8 cellular contexts compared by ENCODE assay signal in the genomic region with DNA sequence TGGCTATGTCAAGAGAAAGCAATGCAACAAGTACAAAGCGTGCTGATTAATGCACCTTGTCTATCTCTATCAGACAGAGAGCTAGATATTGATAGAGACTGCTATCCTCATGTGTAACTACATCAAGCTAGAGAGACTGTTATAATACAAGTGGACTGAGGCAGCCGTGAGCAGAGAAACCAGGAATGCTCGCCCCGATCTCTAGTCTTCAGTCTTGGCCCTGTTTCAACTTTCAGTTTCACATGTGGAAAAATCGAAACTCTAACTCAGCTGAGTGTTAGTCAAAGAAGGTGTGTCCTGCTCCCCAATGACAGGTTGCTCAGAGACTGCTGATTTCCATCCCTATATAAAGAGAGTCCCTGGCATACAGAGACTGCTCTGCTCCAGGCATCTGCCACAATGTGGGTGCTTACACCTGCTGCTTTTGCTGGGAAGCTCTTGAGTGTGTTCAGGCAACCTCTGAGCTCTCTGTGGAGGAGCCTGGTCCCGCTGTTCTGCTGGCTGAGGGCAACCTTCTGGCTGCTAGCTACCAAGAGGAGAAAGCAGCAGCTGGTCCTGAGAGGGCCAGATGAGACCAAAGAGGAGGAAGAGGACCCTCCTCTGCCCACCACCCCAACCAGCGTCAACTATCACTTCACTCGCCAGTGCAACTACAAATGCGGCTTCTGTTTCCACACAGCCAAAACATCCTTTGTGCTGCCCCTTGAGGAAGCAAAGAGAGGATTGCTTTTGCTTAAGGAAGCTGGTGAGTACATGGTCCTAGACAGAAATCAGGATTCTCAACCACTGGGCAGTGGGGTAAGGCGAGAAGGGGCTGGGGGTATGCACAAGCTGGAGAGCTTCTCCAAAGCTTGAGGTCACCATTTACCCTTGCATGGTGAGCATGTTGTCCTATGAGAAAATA. TPM values are rescaled to one million over a fixed set of nuclear protein-coding genes. Genes with fewer than 3 reads are reported as not detected.
A peak's percentile ranks its signal among the peaks of the same experiment; 100 is the strongest.
DNase-seq lines count a peak whose midpoint lies in the region; ATAC-seq and TF ChIP-seq lines count a peak whose summit lies in the region.

A gene with protein sequence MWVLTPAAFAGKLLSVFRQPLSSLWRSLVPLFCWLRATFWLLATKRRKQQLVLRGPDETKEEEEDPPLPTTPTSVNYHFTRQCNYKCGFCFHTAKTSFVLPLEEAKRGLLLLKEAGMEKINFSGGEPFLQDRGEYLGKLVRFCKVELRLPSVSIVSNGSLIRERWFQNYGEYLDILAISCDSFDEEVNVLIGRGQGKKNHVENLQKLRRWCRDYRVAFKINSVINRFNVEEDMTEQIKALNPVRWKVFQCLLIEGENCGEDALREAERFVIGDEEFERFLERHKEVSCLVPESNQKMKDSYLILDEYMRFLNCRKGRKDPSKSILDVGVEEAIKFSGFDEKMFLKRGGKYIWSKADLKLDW (plus strand): TSS at position 376 of the 904 bp plus-strand sequence. CDS start 24 bp downstream, at position 400.

- H3K79me1 ChIP-seq in mesenchymal stem cell (replicated peaks; ENCODE audit: low read length, poor library complexity, severe bottlenecking), result no peaks in the 10 kb centered on the region

- peaks cover 0 to 10% of the 10 kb centered on the region in 2 experiments for H3K27me3 ChIP-seq in mesenchymal stem cell (ENCODE audit: control insufficient read depth in 1 of 2, insufficient read depth in 1 of 2, low read length in 2 of 2)
- no peaks in the 10 kb centered on the region for H3K27me3 ChIP-seq in vagina

- H3K4me1 ChIP-seq in mesenchymal stem cell (ENCODE audit: control insufficient read depth, insufficient read depth, low read depth, low read length) (no peaks in the 10 kb centered on the region), vagina (peaks cover 8% of the 10 kb centered on the region)

- no peak within 1 kb of the TSS for H3K18ac ChIP-seq in mesenchymal stem cell (ENCODE audit: low read depth in 1 of 2, low read length in 2 of 2)

- no peaks in the 10 kb centered on the region for H3K27me3 Mint-ChIP-seq in glutamatergic neuron (ENCODE audit: unreplicated experiment)

- no peak for TF ChIP-seq POLR2A in vagina (IDR thresholded peaks at IDR 0.05)

- no peak within 1 kb of the TSS for H2BK120ac ChIP-seq in mesenchymal stem cell (ENCODE audit: low read depth, low read length)

- H3K9me3 Mint-ChIP-seq in glutamatergic neuron (ENCODE audit: unreplicated experiment), result peaks cover 5% of the 10 kb centered on the region

- no peak within 1 kb of the TSS for H3K4me3 Mint-ChIP-seq in glutamatergic neuron (ENCODE audit: unreplicated experiment)

- no peak within 1 kb of the TSS for H2BK5ac ChIP-seq in mesenchymal stem cell (ENCODE audit: low read depth, low read length, poor library complexity, severe bottlenecking)

- H3K27ac Mint-ChIP-seq in glutamatergic neuron (ENCODE audit: unreplicated experiment), result no peak within 1 kb of the TSS

- H2BK15ac ChIP-seq in mesenchymal stem cell (ENCODE audit: low read depth, poor library complexity, severe bottlenecking), result peak within 1 kb of the TSS; percentile 44

- H2AK5ac ChIP-seq in mesenchymal stem cell (ENCODE audit: low read length, severe bottlenecking), result no peak within 1 kb of the TSS

- no peak within 1 kb of the TSS for H3K14ac ChIP-seq in mesenchymal stem cell (ENCODE audit: low read length in 2 of 2)

- no peak within 1 kb of the TSS for H3K23ac ChIP-seq in mesenchymal stem cell (ENCODE audit: low read length in 2 of 2)

- H4K91ac ChIP-seq in mesenchymal stem cell (ENCODE audit: low read length), result no peak within 1 kb of the TSS

- no peak within 1 kb of the TSS for H2AFZ ChIP-seq in mesenchymal stem cell (ENCODE audit: low read depth, low read length)

- H3K4me2 ChIP-seq in mesenchymal stem cell (ENCODE audit: low read length, poor library complexity, severe bottlenecking), result no peak within 1 kb of the TSS

- no peak within 1 kb of the TSS for H3K4ac ChIP-seq in mesenchymal stem cell (ENCODE audit: low read depth in 1 of 2, low read length in 2 of 2)

- H3K4me1 Mint-ChIP-seq in glutamatergic neuron (ENCODE audit: low read depth, unreplicated experiment), result no peaks in the 10 kb centered on the region

- intact Hi-C loops in vagina (cut with DNase I), result no loop called here

- H3K9me3 ChIP-seq in mesenchymal stem cell (ENCODE audit: control insufficient read depth, low read length), result no peaks in the 10 kb centered on the region
- H3K9me3 ChIP-seq in vagina, result no peaks in the 10 kb centered on the region

- H3K36me3 ChIP-seq in mesenchymal stem cell (ENCODE audit: control insufficient read depth in 1 of 2, insufficient read depth in 2 of 2, low read depth in 1 of 2, low read length in 2 of 2) (no peaks in the 10 kb centered on the region), vagina (no peaks in the 10 kb centered on the region)

- DNase-seq in DMS153 (lab: John Stamatoyannopoulos, UW) (peak; percentile 68), RPMI8226 (peak; percentile 75), cardiac fibroblast (ENCODE audit: low read depth in 2 of 2) (peak; percentile 18 to 27), mesenchymal stem cell (peak; percentile 58), vagina (ENCODE audit: extremely low spot score in 2 of 2) (no peak), glutamatergic neuron (no peak)

- WGBS in mesenchymal stem cell, result 86% methylated on average over 8 of the region's 10 CpGs

- no peak within 1 kb of the TSS for H4K8ac ChIP-seq in mesenchymal stem cell (ENCODE audit: low read length)

- peak; percentile 73 for ATAC-seq in GM19438 (IDR thresholded peaks at IDR 0.05; ENCODE audit: low read depth, unreplicated experiment)
- peak; percentile 41 for ATAC-seq in HG03558 (IDR thresholded peaks at IDR 0.05; ENCODE audit: extremely low read depth, unreplicated experiment)

- peak within 1 kb of the TSS; percentile 87 for H3K9ac ChIP-seq in mesenchymal stem cell (ENCODE audit: low read length)

- no peak within 1 kb of the TSS for H2BK12ac ChIP-seq in mesenchymal stem cell (ENCODE audit: low read length in 2 of 2)

- H3K4me3 ChIP-seq in cardiac fibroblast (replicated peaks in 1 of 2; ENCODE audit: low read depth in 2 of 2, low read length in 2 of 2) (peak within 1 kb of the TSS; percentile 2 to 11), mesenchymal stem cell (ENCODE audit: insufficient read depth in 1 of 2, low read depth in 1 of 2, low read length in 2 of 2) (peak within 1 kb of the TSS in 1 of 2 experiments; percentile 80), vagina (peak within 1 kb of the TSS; percentile 39 to 46)

- peaks cover 9% of the 10 kb centered on the region for H3K36me3 Mint-ChIP-seq in glutamatergic neuron (ENCODE audit: unreplicated experiment)

- TF ChIP-seq CTCF in cardiac fibroblast (IDR thresholded peaks at IDR 0.05; ENCODE audit: low read depth, low read length) (no peak), vagina (IDR thresholded peaks at IDR 0.05) (no peak), glutamatergic neuron (IDR thresholded peaks at IDR 0.05; ENCODE audit: partially characterized antibody, unreplicated experiment) (no peak)

- H3K27ac ChIP-seq in mesenchymal stem cell (ENCODE audit: low read length, poor library complexity, severe bottlenecking) (no peak within 1 kb of the TSS), vagina (peak within 1 kb of the TSS; percentile 61)

RNA-seq across cellular contexts. Expression of the gene that starts here (rescaled TPM):
- 0.32 TPM for polyA plus RNA-seq in mesenchymal stem cell (2013, experiment 1 of 2)
- 0.21 TPM for polyA plus RNA-seq in mesenchymal stem cell (2013, experiment 2 of 2)
- total RNA-seq in vagina, result 0.25 TPM
- total RNA-seq in glutamatergic neuron (ENCODE audit: unreplicated experiment), result not detected

Comparison
In these comparisons a context has a peak if more than half of its experiments do, and no peak if none do; other contexts are left out.
1. DNase-seq: peak in DMS153 (single experiment), RPMI8226 (single experiment), cardiac fibroblast (2 of 2) and mesenchymal stem cell (single experiment); none in vagina (0 of 2) and glutamatergic neuron (single experiment).